Comparison of ENCODE assay signal across 8 cellular contexts in the genomic region with DNA sequence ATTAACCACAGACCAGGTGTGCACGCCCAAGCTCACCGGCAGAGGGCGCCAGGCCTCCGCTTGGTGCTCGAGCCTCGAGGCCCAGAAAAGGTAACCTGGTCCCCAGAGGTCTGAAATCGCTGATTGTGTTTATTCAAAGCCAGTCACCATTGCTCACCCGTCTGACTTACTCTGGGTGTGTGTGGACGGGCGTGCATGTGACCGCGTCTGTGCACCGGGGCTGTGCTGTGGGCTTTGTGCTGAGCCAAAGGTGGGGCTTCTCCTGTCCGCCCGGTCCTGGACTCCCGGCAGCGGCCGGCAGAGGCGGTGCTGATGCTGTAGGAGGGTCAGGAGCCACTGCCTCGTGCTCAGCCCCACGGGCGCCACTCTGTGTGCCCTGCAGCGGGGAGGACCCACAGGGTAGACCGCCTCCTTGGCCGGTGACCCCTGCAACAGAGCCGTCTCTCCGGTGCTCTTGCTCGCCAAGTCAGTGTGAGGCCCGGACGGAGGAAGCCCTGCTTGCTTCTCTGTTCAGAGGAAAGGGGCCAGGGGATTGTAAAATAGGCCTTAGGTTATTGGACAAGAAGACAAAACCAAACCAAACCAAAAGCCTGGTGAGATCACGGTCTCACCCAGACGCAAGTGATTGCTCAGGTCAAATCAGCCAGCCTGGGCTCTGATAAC. TPM values are rescaled to one million over a fixed set of nuclear protein-coding genes. Genes with fewer than 3 reads are reported as not detected.
A peak's percentile ranks its signal among the peaks of the same experiment; 100 is the strongest.
DNase-seq lines count a peak whose midpoint lies in the region; ATAC-seq and TF ChIP-seq lines count a peak whose summit lies in the region.

No MANE protein-coding gene starts in this region.

- H3K4me3 Mint-ChIP-seq in activated T-cell treated with anti-CD3 and anti-CD28 coated beads, Interleukin-2, amount 50 U/mL, for 72 hours = peak overlapping the region; percentile 81 to 82
- peak overlapping the region; percentile 76 to 83 (median 80) for H3K4me3 Mint-ChIP-seq in naive thymus-derived CD4-positive, alpha-beta T cell
- peak overlapping the region; percentile 90 to 92 for H3K4me3 Mint-ChIP-seq in stimulated activated naive B cell treated with anti-CD40 and anti-IgM and Interleukin-4, amounts not matched to agents 10 μg/mL and 1 μg/mL and 100 μg/mL, for 72 hours

- peak; percentile 36 for DNase-seq in DMS 273 treated with DMSO at 0.1 percent for 48 hours (lab: John Stamatoyannopoulos, UW)
- peak; percentile 94 for DNase-seq in OCI-LY7 (ENCODE audit: low spot score)
- peak; percentile 92 to 96 for DNase-seq in activated T-cell treated with anti-CD3 and anti-CD28 coated beads, Interleukin-2, amount 50 U/mL, for 72 hours
- peak; percentile 41 for DNase-seq in fibroblast of gingiva (ENCODE audit: low read depth)
- peak; percentile 84 to 95 (median 91) for DNase-seq in naive thymus-derived CD4-positive, alpha-beta T cell
- peak; percentile 88 for DNase-seq in stimulated activated naive B cell treated with anti-CD40 and anti-IgM and Interleukin-4, amounts not matched to agents 10 μg/mL and 1 μg/mL and 100 μg/mL, for 72 hours

- H3K4me3 ChIP-seq in OCI-LY7 (ENCODE audit: low read depth, low read length, poor library complexity, severe bottlenecking) = peak overlapping the region; percentile 66
- peak overlapping the region; percentile 55 for H3K4me3 ChIP-seq in naive thymus-derived CD4-positive, alpha-beta T cell (ENCODE audit: low read length)

- peak overlapping the region; percentile 88 for H3K27ac ChIP-seq in OCI-LY7 (ENCODE audit: low read depth, low read length, poor library complexity, severe bottlenecking)
- peak overlapping the region; percentile 75 for H3K27ac ChIP-seq in naive thymus-derived CD4-positive, alpha-beta T cell (ENCODE audit: low read depth, low read length)

- H3K4me1 ChIP-seq in OCI-LY7 (ENCODE audit: insufficient read depth, low read length, poor library complexity, severe bottlenecking) = peaks cover 98% of the 10 kb centered on the region
- peaks cover 11 to 64% of the 10 kb centered on the region in 2 donors for H3K4me1 ChIP-seq in naive thymus-derived CD4-positive, alpha-beta T cell (ENCODE audit: control insufficient read depth in 2 of 2, insufficient read depth in 2 of 2, low read length in 2 of 2)

- no peaks in the 10 kb centered on the region for H3K36me3 ChIP-seq in OCI-LY7 (ENCODE audit: insufficient read depth, low read length)
- no peaks in the 10 kb centered on the region for H3K36me3 ChIP-seq in naive thymus-derived CD4-positive, alpha-beta T cell (ENCODE audit: control insufficient read depth in 2 of 3, insufficient read depth in 3 of 3, low read length in 3 of 3)

- no peaks in the 10 kb centered on the region for H3K27me3 ChIP-seq in naive thymus-derived CD4-positive, alpha-beta T cell (ENCODE audit: control insufficient read depth in 2 of 2, insufficient read depth in 2 of 2, low read length in 2 of 2)

- H3K4me2 ChIP-seq in OCI-LY7 (ENCODE audit: low read length) = peak overlapping the region; percentile 96

- no TSS peak for BruUV-seq in OCI-LY7 (replicated peaks; lab: Mats Ljungman, UMichigan)

- H3K9me3 Mint-ChIP-seq in activated T-cell treated with anti-CD3 and anti-CD28 coated beads, Interleukin-2, amount 50 U/mL, for 72 hours = no peaks in the 10 kb centered on the region
- no peaks in the 10 kb centered on the region for H3K9me3 Mint-ChIP-seq in naive thymus-derived CD4-positive, alpha-beta T cell
- no peaks in the 10 kb centered on the region for H3K9me3 Mint-ChIP-seq in stimulated activated naive B cell treated with anti-CD40 and anti-IgM and Interleukin-4, amounts not matched to agents 10 μg/mL and 1 μg/mL and 100 μg/mL, for 72 hours

- no peaks in the 10 kb centered on the region for H3K36me3 Mint-ChIP-seq in activated T-cell treated with anti-CD3 and anti-CD28 coated beads, Interleukin-2, amount 50 U/mL, for 72 hours (ENCODE audit: insufficient read depth in 2 of 2)
- no peaks in the 10 kb centered on the region for H3K36me3 Mint-ChIP-seq in naive thymus-derived CD4-positive, alpha-beta T cell
- no peaks in the 10 kb centered on the region for H3K36me3 Mint-ChIP-seq in stimulated activated naive B cell treated with anti-CD40 and anti-IgM and Interleukin-4, amounts not matched to agents 10 μg/mL and 1 μg/mL and 100 μg/mL, for 72 hours

- no peaks in the 10 kb centered on the region for H3K27me3 Mint-ChIP-seq in activated T-cell treated with anti-CD3 and anti-CD28 coated beads, Interleukin-2, amount 50 U/mL, for 72 hours (ENCODE audit: low read depth)
- no peaks in the 10 kb centered on the region for H3K27me3 Mint-ChIP-seq in naive thymus-derived CD4-positive, alpha-beta T cell
- H3K27me3 Mint-ChIP-seq in stimulated activated naive B cell treated with anti-CD40 and anti-IgM and Interleukin-4, amounts not matched to agents 10 μg/mL and 1 μg/mL and 100 μg/mL, for 72 hours = no peaks in the 10 kb centered on the region

- H4K20me1 ChIP-seq in OCI-LY7 (ENCODE audit: insufficient read depth, low read length) = no peaks in the 10 kb centered on the region

- peak; percentile 99 for TF ChIP-seq RAD21 in Ishikawa (IDR thresholded peaks at IDR 0.05; ENCODE audit: low read depth)

- intact Hi-C loops in OCI-LY7 (cut with micrococcal nuclease; ENCODE audit: unreplicated experiment) = loop anchor here (1.0 kb wide), 6 partner anchors 16 to 214 kb away; a partner anchor contains a TSS
- intact Hi-C loops in naive thymus-derived CD4-positive, alpha-beta T cell (cut with micrococcal nuclease) = loop anchor here (1.0 to 10.0 kb wide), 8 partner anchors 13 to 491 kb away; a partner anchor contains a TSS

- TF ChIP-seq CTCF in OCI-LY7 (conservative IDR thresholded peaks at IDR 0.05; ENCODE audit: low read length) = peak; percentile 99

- H3K79me2 ChIP-seq in OCI-LY7 (ENCODE audit: insufficient read depth, low read depth, low read length) = peaks cover 5% of the 10 kb centered on the region; the same call in 1 of the 2 replicates

- H3K9me3 ChIP-seq in OCI-LY7 (ENCODE audit: low read length) = no peaks in the 10 kb centered on the region
- H3K9me3 ChIP-seq in naive thymus-derived CD4-positive, alpha-beta T cell (ENCODE audit: control insufficient read depth in 2 of 3, low read length in 3 of 3) = no peaks in the 10 kb centered on the region

- peak overlapping the region; percentile 31 for H3K27ac Mint-ChIP-seq in activated T-cell treated with anti-CD3 and anti-CD28 coated beads, Interleukin-2, amount 50 U/mL, for 72 hours
- H3K27ac Mint-ChIP-seq in naive thymus-derived CD4-positive, alpha-beta T cell = peak overlapping the region; percentile 83 to 98 (median 94)
- H3K27ac Mint-ChIP-seq in stimulated activated naive B cell treated with anti-CD40 and anti-IgM and Interleukin-4, amounts not matched to agents 10 μg/mL and 1 μg/mL and 100 μg/mL, for 72 hours = peak overlapping the region; percentile 96

- H3K9me2 ChIP-seq in OCI-LY7 (ENCODE audit: insufficient read depth, low read length) = no peaks in the 10 kb centered on the region

- peak; percentile 54 for ATAC-seq in GM21576 (IDR thresholded peaks at IDR 0.05; ENCODE audit: unreplicated experiment)
- peak; percentile 85 for ATAC-seq in activated T-cell treated with anti-CD3 and anti-CD28 coated beads, Interleukin-2, amount 50 U/mL, for 72 hours (replicated peaks in 1 of 2)
- ATAC-seq in naive thymus-derived CD4-positive, alpha-beta T cell = peak; percentile 82
- peak; percentile 75 to 77 for ATAC-seq in stimulated activated naive B cell treated with anti-CD40 and anti-IgM and Interleukin-4, amounts not matched to agents 10 μg/mL and 1 μg/mL and 100 μg/mL, for 72 hours (replicated peaks)

- CTCF ChIA-PET in OCI-LY7 (lab: Charles Lee; ENCODE audit: unreplicated experiment) = interaction anchor here (0.5 to 1.5 kb wide), 15 partner anchors 8 to 66 kb away, joined by 3 to 12 read pairs (median 3); no protein-coding TSS in a partner anchor
- CTCF ChIA-PET in naive thymus-derived CD4-positive, alpha-beta T cell (lab: Charles Lee) = interaction anchor here (0.7 to 15.6 kb wide), 9 partner anchors 16 to 352 kb away, joined by 3 to 480 read pairs (median 122); a partner anchor contains a TSS

- TF ChIP-seq EP300 in Ishikawa (IDR thresholded peaks at IDR 0.05; ENCODE audit: borderline replicate concordance) = no peak

- POLR2A ChIA-PET in OCI-LY7 (lab: Charles Lee) = interaction anchor here (0.7 to 23.3 kb wide), 14 partner anchors 12 to 169 kb away, joined by 3 to 458 read pairs (median 4); a partner anchor contains a TSS
- POLR2A ChIA-PET in naive thymus-derived CD4-positive, alpha-beta T cell (lab: Charles Lee) = interaction anchor here (0.6 to 31.3 kb wide), 9 partner anchors 15 to 492 kb away, joined by 3 to 1812 read pairs (median 12); a partner anchor contains a TSS

- H2AFZ ChIP-seq in OCI-LY7 (ENCODE audit: low read length) = no peak overlapping the region

- H3K4me1 Mint-ChIP-seq in activated T-cell treated with anti-CD3 and anti-CD28 coated beads, Interleukin-2, amount 50 U/mL, for 72 hours (ENCODE audit: low read depth) = peaks cover 75% of the 10 kb centered on the region
- H3K4me1 Mint-ChIP-seq in naive thymus-derived CD4-positive, alpha-beta T cell = peaks cover 20 to 71% (median 65%) of the 10 kb centered on the region in 7 donors
- H3K4me1 Mint-ChIP-seq in stimulated activated naive B cell treated with anti-CD40 and anti-IgM and Interleukin-4, amounts not matched to agents 10 μg/mL and 1 μg/mL and 100 μg/mL, for 72 hours = peaks cover 44 to 76% of the 10 kb centered on the region in 2 donors

TF ChIP-seq in Ishikawa, 13 proteins besides CTCF, POLR2A, EP300 and RAD21:
- TF ChIP-seq, protein P1, sequence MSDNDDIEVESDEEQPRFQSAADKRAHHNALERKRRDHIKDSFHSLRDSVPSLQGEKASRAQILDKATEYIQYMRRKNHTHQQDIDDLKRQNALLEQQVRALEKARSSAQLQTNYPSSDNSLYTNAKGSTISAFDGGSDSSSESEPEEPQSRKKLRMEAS (IDR thresholded peaks at IDR 0.05) = peak; percentile 64
- no peak for TF ChIP-seq TAF1 (IDR thresholded peaks at IDR 0.05; ENCODE audit: low read depth)
TF ChIP-seq in Ishikawa: peak in this region for 1.

RNA-seq across cellular contexts. Expression of a gene that starts 32.0 kb away (rescaled TPM):
- total RNA-seq in OCI-LY7 (2014; rRNA removed; shearing (Covaris generic)) = 146 and 156 TPM in 2 replicates
- 99.5 and 102 TPM in 2 replicates for total RNA-seq in OCI-LY7 (2022)
- 100 to 1,000 TPM; 138 to 153 TPM for total RNA-seq in activated T-cell treated with anti-CD3 and anti-CD28 coated beads, Interleukin-2, amount 50 U/mL, for 72 hours
- 100 to 1,000 TPM; 141 to 654 (median 241) TPM for total RNA-seq in naive thymus-derived CD4-positive, alpha-beta T cell
- polyA plus RNA-seq in naive thymus-derived CD4-positive, alpha-beta T cell = 100 to 1,000 TPM; 118 to 211 TPM

RNA-seq across cellular contexts. Expression of a gene that starts 43.9 kb away (rescaled TPM):
- total RNA-seq in OCI-LY7 (2014; rRNA removed; shearing (Covaris generic)) = 1.9 TPM in 2 replicates
- 3.6 and 4.6 TPM in 2 replicates for total RNA-seq in OCI-LY7 (2022)
- total RNA-seq in activated T-cell treated with anti-CD3 and anti-CD28 coated beads, Interleukin-2, amount 50 U/mL, for 72 hours = 1 to 10 TPM; 1.4 to 4.7 TPM
- total RNA-seq in naive thymus-derived CD4-positive, alpha-beta T cell = 1 to 10 TPM in 4 of 5 experiments, under 1 TPM in 1; 0.76 to 2.2 (median 1.1) TPM
- not detected for polyA plus RNA-seq in naive thymus-derived CD4-positive, alpha-beta T cell

Comparison
In these comparisons a context has a peak if more than half of its experiments do, and no peak if none do; other contexts are left out.
1. Peak in every context shown above with its lines: DNase-seq, ATAC-seq, H3K4me3 ChIP-seq and H3K27ac ChIP-seq.
2. DNase-seq: peak in every context shown above with its lines; median percentile 94 in OCI-LY7; 94 in activated T-cell treated with anti-CD3 and anti-CD28 coated beads, Interleukin-2, amount 50 U/mL, for 72 hours; 91 in naive thymus-derived CD4-positive, alpha-beta T cell; 88 in stimulated activated naive B cell treated with anti-CD40 and anti-IgM and Interleukin-4, amounts not matched to agents 10 μg/mL and 1 μg/mL and 100 μg/mL, for 72 hours; 41 in fibroblast of gingiva; 36 in DMS 273 treated with DMSO at 0.1 percent for 48 hours.
3. H3K27ac Mint-ChIP-seq: peak in every context shown above with its lines; median percentile 96 in stimulated activated naive B cell treated with anti-CD40 and anti-IgM and Interleukin-4, amounts not matched to agents 10 μg/mL and 1 μg/mL and 100 μg/mL, for 72 hours; 94 in naive thymus-derived CD4-positive, alpha-beta T cell; 31 in activated T-cell treated with anti-CD3 and anti-CD28 coated beads, Interleukin-2, amount 50 U/mL, for 72 hours.